29 cellular contexts compared by ENCODE assay signal in genomic region chr12:116701432-116701831, GRCh38.
"Had no signal": no experiment of that assay in that cellular context is flagged by ENCODE, and none has a peak within 500 bp of the region (broad histone marks: within the 10 kb centered on the region; RNA-seq: fewer than 3 reads in every experiment).

No MANE protein-coding gene starts in this region.

- H3K27me3 ChIP-seq: stomach, suprapubic skin, testis, thyroid gland, tibial nerve, transverse colon, upper lobe of left lung, upper lobe of right lung, uterus, vagina had no signal

- H3K9me3 Mint-ChIP-seq: stimulated activated effector memory CD8-positive, alpha-beta T cell treated with anti-CD3 and anti-CD28 coated beads, Interleukin-12 subunit alpha, Interleukin-12 subunit beta, amount 100 ng/mL, for 72 hours; stimulated activated memory B cell treated with anti-CD40 and anti-IgM and Interleukin-4, amounts not matched to agents 10 μg/mL and 1 μg/mL and 100 μg/mL, for 72 hours; stimulated activated naive B cell treated with anti-CD40 and anti-IgM and Interleukin-4, amounts not matched to agents 10 μg/mL and 1 μg/mL and 100 μg/mL, for 72 hours; stimulated activated naive CD8-positive, alpha-beta T cell treated with anti-CD3 and anti-CD28 coated beads, Interleukin-15, amount 100 ng/mL, for 72 hours; stimulated activated naive CD8-positive, alpha-beta T cell treated with anti-CD3 and anti-CD28 coated beads, Interleukin-15, Interleukin-2, amounts not matched to agents 100 ng/mL and 50 ng/mL, for 24 hours; type B pancreatic cell had no signal

- H3K36me3 ChIP-seq: stomach, suprapubic skin, thoracic aorta, thyroid gland, tibial artery, tibial nerve, transverse colon, upper lobe of left lung, upper lobe of right lung, uterus, vagina had no signal

- FAIRE-seq: urothelium cell line had no signal

- H3K27ac ChIP-seq: stomach, suprapubic skin, testis, thoracic aorta, tibial artery, tibial nerve, transverse colon, upper lobe of left lung, upper lobe of right lung, uterus, vagina had no signal

- H3K4me3 Mint-ChIP-seq: stimulated activated effector memory CD8-positive, alpha-beta T cell treated with anti-CD3 and anti-CD28 coated beads, Interleukin-12 subunit alpha, Interleukin-12 subunit beta, amount 100 ng/mL, for 72 hours; stimulated activated memory B cell treated with anti-CD40 and anti-IgM and Interleukin-4, amounts not matched to agents 10 μg/mL and 1 μg/mL and 100 μg/mL, for 72 hours; stimulated activated naive B cell treated with anti-CD40 and anti-IgM and Interleukin-4, amounts not matched to agents 10 μg/mL and 1 μg/mL and 100 μg/mL, for 72 hours; stimulated activated naive CD8-positive, alpha-beta T cell treated with anti-CD3 and anti-CD28 coated beads, Interleukin-15, amount 100 ng/mL, for 72 hours; stimulated activated naive CD8-positive, alpha-beta T cell treated with anti-CD3 and anti-CD28 coated beads, Interleukin-15, Interleukin-2, amounts not matched to agents 100 ng/mL and 50 ng/mL, for 24 hours; type B pancreatic cell had no signal

- H3K4me3 ChIP-seq: stomach, suprapubic skin, testis, thoracic aorta, thyroid gland, tibial artery, tibial nerve, transverse colon, upper lobe of left lung, upper lobe of right lung, uterus, vagina had no signal

- DNase-seq: stimulated activated CD4-positive, alpha-beta T cell treated with anti-CD3 and anti-CD28 coated beads, Interleukin-2, amount 100 ng/mL, for 48 hours; stimulated activated CD4-positive, alpha-beta T cell treated with anti-CD3 and anti-CD28 coated beads, Interleukin-4, amount 100 ng/mL, for 1 hour; stimulated activated CD4-positive, alpha-beta T cell treated with anti-CD3 and anti-CD28 coated beads, Interleukin-4, amount 100 ng/mL, for 24 hours; stimulated activated CD4-positive, alpha-beta T cell treated with anti-CD3 and anti-CD28 coated beads, Interleukin-4, amount 100 ng/mL, for 4 hours; stimulated activated CD8-positive, alpha-beta memory T cell treated with anti-CD3 and anti-CD28 coated beads, Interleukin-4, amount 100 ng/mL, for 48 hours; stimulated activated naive B cell treated with anti-CD40 and anti-IgM and Interleukin-4, amounts not matched to agents 10 μg/mL and 1 μg/mL and 100 μg/mL, for 72 hours; stimulated activated naive CD4-positive, alpha-beta T cell; stimulated activated naive CD4-positive, alpha-beta T cell treated with Interleukin-2 at 50 U/mL for 16 hours; stimulated activated naive CD8-positive, alpha-beta T cell treated with anti-CD3 and anti-CD28 coated beads, Interleukin-15, amount 100 ng/mL, for 72 hours; stimulated activated naive CD8-positive, alpha-beta T cell treated with anti-CD3 and anti-CD28 coated beads, Interleukin-15, Interleukin-2, amounts not matched to agents 100 U/mL and 50 U/mL, for 24 hours; stomach; substantia nigra; testis; thyroid gland; tibial artery; transverse colon; trophoblast cell; upper lobe of left lung; upper lobe of right lung; uterus had no signal

- ATAC-seq: stimulated activated effector memory CD8-positive, alpha-beta T cell treated with anti-CD3 and anti-CD28 coated beads, Interleukin-12 subunit alpha, Interleukin-12 subunit beta, amount 100 ng/mL, for 72 hours; stimulated activated memory B cell treated with anti-CD40 and anti-IgM and Interleukin-4, amounts not matched to agents 10 μg/mL and 1 μg/mL and 100 μg/mL, for 72 hours; stimulated activated naive B cell treated with anti-CD40 and anti-IgM and Interleukin-4, amounts not matched to agents 10 μg/mL and 1 μg/mL and 100 μg/mL, for 72 hours; stimulated activated naive CD8-positive, alpha-beta T cell treated with anti-CD3 and anti-CD28 coated beads, Interleukin-15, amount 100 ng/mL, for 72 hours; stimulated activated naive CD8-positive, alpha-beta T cell treated with anti-CD3 and anti-CD28 coated beads, Interleukin-15, Interleukin-2, amounts not matched to agents 100 U/mL and 50 U/mL, for 24 hours; upper lobe of right lung had no signal

- H3K27ac Mint-ChIP-seq: stimulated activated effector memory CD8-positive, alpha-beta T cell treated with anti-CD3 and anti-CD28 coated beads, Interleukin-12 subunit alpha, Interleukin-12 subunit beta, amount 100 ng/mL, for 72 hours; stimulated activated memory B cell treated with anti-CD40 and anti-IgM and Interleukin-4, amounts not matched to agents 10 μg/mL and 1 μg/mL and 100 μg/mL, for 72 hours; stimulated activated naive B cell treated with anti-CD40 and anti-IgM and Interleukin-4, amounts not matched to agents 10 μg/mL and 1 μg/mL and 100 μg/mL, for 72 hours; stimulated activated naive CD8-positive, alpha-beta T cell treated with anti-CD3 and anti-CD28 coated beads, Interleukin-15, amount 100 ng/mL, for 72 hours; stimulated activated naive CD8-positive, alpha-beta T cell treated with anti-CD3 and anti-CD28 coated beads, Interleukin-15, Interleukin-2, amounts not matched to agents 100 ng/mL and 50 ng/mL, for 24 hours; type B pancreatic cell had no signal

- H3K4me1 ChIP-seq: suprapubic skin, tibial artery, tibial nerve, upper lobe of right lung, uterus, vagina had no signal

- H3K9me3 ChIP-seq: stomach, suprapubic skin, testis, thoracic aorta, thyroid gland, tibial artery, tibial nerve, transverse colon, upper lobe of left lung, upper lobe of right lung, uterus, vagina had no signal

- H3K36me3 Mint-ChIP-seq: stimulated activated effector memory CD8-positive, alpha-beta T cell treated with anti-CD3 and anti-CD28 coated beads, Interleukin-12 subunit alpha, Interleukin-12 subunit beta, amount 100 ng/mL, for 72 hours; stimulated activated memory B cell treated with anti-CD40 and anti-IgM and Interleukin-4, amounts not matched to agents 10 μg/mL and 1 μg/mL and 100 μg/mL, for 72 hours; stimulated activated naive B cell treated with anti-CD40 and anti-IgM and Interleukin-4, amounts not matched to agents 10 μg/mL and 1 μg/mL and 100 μg/mL, for 72 hours; type B pancreatic cell had no signal
